Comparison of ENCODE assay signal across 13 cellular contexts in the genomic region with DNA sequence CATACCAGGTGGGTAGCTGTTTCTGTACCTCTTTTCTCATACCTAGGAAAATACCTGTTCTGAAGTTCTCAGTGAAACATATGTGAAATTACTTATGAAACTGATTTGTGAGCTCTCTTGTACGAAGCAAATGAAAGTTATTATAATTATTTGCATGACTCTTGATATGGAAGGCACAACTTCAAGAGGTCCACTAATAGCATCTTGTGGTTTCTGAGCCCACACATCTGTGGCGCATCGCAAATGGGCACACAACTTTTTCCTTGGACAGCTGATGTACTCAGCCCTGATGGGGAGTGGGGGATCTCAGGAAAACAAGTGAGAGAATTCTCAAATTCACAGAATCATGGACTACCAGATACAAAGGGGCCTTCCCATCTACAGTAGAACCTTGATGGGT.
DNase-seq lines count a peak whose midpoint lies in the region; TF ChIP-seq lines count a peak whose summit lies in the region.
"Had no signal": no experiment of that assay in that cellular context is flagged by ENCODE, and none has a peak within 500 bp of the region (broad histone marks: within the 10 kb centered on the region; RNA-seq: fewer than 3 reads in every experiment).

No MANE protein-coding gene starts in this region.

- no peak overlapping the region for H3K23ac ChIP-seq in neuronal stem cell (ENCODE audit: low read depth, low read length, poor library complexity)

- no peaks in the 10 kb centered on the region for H3K9me2 ChIP-seq in DOHH2 (replicated peaks; ENCODE audit: control insufficient read depth, low read length)
- no peaks in the 10 kb centered on the region for H3K9me2 ChIP-seq in OCI-LY7 (ENCODE audit: insufficient read depth, low read length)
- no peaks in the 10 kb centered on the region for H3K9me2 ChIP-seq in hepatocyte (replicated peaks; ENCODE audit: insufficient read depth)

- TF ChIP-seq CTCF in DOHH2 (IDR thresholded peaks at IDR 0.05; ENCODE audit: low read depth, low read length, poor library complexity, severe bottlenecking) (no peak), OCI-LY7 (conservative IDR thresholded peaks at IDR 0.05; ENCODE audit: low read length) (no peak), hepatocyte (IDR thresholded peaks at IDR 0.05; ENCODE audit: poor library complexity) (no peak), adrenal gland (IDR thresholded peaks at IDR 0.05) (no peak)

- intact Hi-C loops in OCI-LY7 (cut with micrococcal nuclease; ENCODE audit: unreplicated experiment): loop anchor here (2.0 kb wide), 1 partner anchor 115 kb away; no protein-coding TSS in a partner anchor
- intact Hi-C loops in adrenal gland (cut with DNase I): no loop called here

- no peak overlapping the region for H3K18ac ChIP-seq in neuronal stem cell (ENCODE audit: low read length)

- CTCF ChIA-PET in OCI-LY7 (lab: Charles Lee; ENCODE audit: unreplicated experiment): no interaction called here

- no peak overlapping the region for H2BK12ac ChIP-seq in neuronal stem cell (ENCODE audit: low read length)

- H3K4me2 ChIP-seq in DOHH2 (ENCODE audit: low read length): peak overlapping the region; percentile 41
- H3K4me2 ChIP-seq in OCI-LY7 (ENCODE audit: low read length): peak overlapping the region; percentile 73
- H3K4me2 ChIP-seq in hepatocyte: peak overlapping the region; percentile 55
- no peak overlapping the region for H3K4me2 ChIP-seq in neuronal stem cell (ENCODE audit: insufficient read depth, low read length, poor library complexity, severe bottlenecking)

- no peak overlapping the region for H2BK15ac ChIP-seq in neuronal stem cell (ENCODE audit: low read length)

- H3K14ac ChIP-seq in neuronal stem cell (ENCODE audit: low read length): no peak overlapping the region

- no peak overlapping the region for H2AK5ac ChIP-seq in neuronal stem cell (ENCODE audit: low read depth, low read length)

- BruUV-seq in OCI-LY7 (replicated peaks; lab: Mats Ljungman, UMichigan): no TSS peak

- TF ChIP-seq POLR2A in adrenal gland (IDR thresholded peaks at IDR 0.05): no peak

- no peaks in the 10 kb centered on the region for H3F3A ChIP-seq in DOHH2 (ENCODE audit: control insufficient read depth, insufficient read depth)

- no peak overlapping the region for H3K4ac ChIP-seq in neuronal stem cell (ENCODE audit: low read length)

- no peak overlapping the region for H3K9ac ChIP-seq in neuronal stem cell (ENCODE audit: low read depth, low read length, poor library complexity)
- H3K9ac ChIP-seq: BLaER1 had no signal

- H3K4me3 ChIP-seq in DOHH2 (ENCODE audit: low read length) (0 out of 2 replicates have a peak overlapping the region, but pooled peaks have one; percentile 8), OCI-LY7 (ENCODE audit: low read depth, low read length, poor library complexity, severe bottlenecking) (peak overlapping the region; percentile 26), hepatocyte (no peak overlapping the region), neuronal stem cell (ENCODE audit: low read length in 2 of 2) (no peak overlapping the region), adrenal gland (no peak overlapping the region)
- H3K4me3 ChIP-seq: BLaER1 had no signal

- no peak overlapping the region for H4K91ac ChIP-seq in neuronal stem cell (ENCODE audit: low read depth, low read length, poor library complexity)

- no peaks in the 10 kb centered on the region for H3K79me1 ChIP-seq in neuronal stem cell (ENCODE audit: low read depth, low read length)

- H3K4me1 ChIP-seq in DOHH2 (ENCODE audit: control insufficient read depth, low read length) (peaks cover 27% of the 10 kb centered on the region), OCI-LY7 (ENCODE audit: insufficient read depth, low read length, poor library complexity, severe bottlenecking) (peaks cover 41% of the 10 kb centered on the region), hepatocyte (ENCODE audit: insufficient read depth) (peaks cover 5% of the 10 kb centered on the region), neuronal stem cell (ENCODE audit: control insufficient read depth in 2 of 2, insufficient read depth in 1 of 2, low read depth in 1 of 2, low read length in 2 of 2) (peaks cover 0 to 7% of the 10 kb centered on the region in 2 donors), adrenal gland (replicated peaks in 1 of 2) (no peaks in the 10 kb centered on the region)

- H2AFZ ChIP-seq in OCI-LY7 (ENCODE audit: low read length): peak overlapping the region; percentile 62
- no peak overlapping the region for H2AFZ ChIP-seq in hepatocyte
- peak overlapping the region; percentile 14 for H2AFZ ChIP-seq in neuronal stem cell (ENCODE audit: low read length)

- H4K20me1 ChIP-seq in DOHH2 (ENCODE audit: control insufficient read depth, insufficient read depth, low read depth, low read length) (no peaks in the 10 kb centered on the region), OCI-LY7 (ENCODE audit: insufficient read depth, low read length) (no peaks in the 10 kb centered on the region), hepatocyte (ENCODE audit: insufficient read depth, poor library complexity, severe bottlenecking) (no peaks in the 10 kb centered on the region)
- H4K20me1 ChIP-seq: BLaER1 had no signal

- POLR2A ChIA-PET in OCI-LY7 (lab: Charles Lee): interaction anchor here (0.6 to 0.7 kb wide), 3 partner anchors 11 to 279 kb away, joined by 3 to 4 read pairs (median 3); no protein-coding TSS in a partner anchor

- 96% methylated on average over 3 of the region's 3 CpGs for WGBS in hepatocyte (ENCODE audit: low lambda C conversion rate, missing lambda C conversion rate)
- no CpG with 5 or more reads among the region's 3 CpGs for WGBS in neuronal stem cell (ENCODE audit: extremely low coverage in 2 of 2, insufficient read length in 2 of 2, insufficient replicate concordance in 1 of 2), 2 donors
- 92 to 100% (median 95%) methylated on average over 3 of the region's 3 CpGs for WGBS in adrenal gland, 4 donors

- H3K27ac ChIP-seq in DOHH2 (ENCODE audit: low read depth, low read length) (no peak overlapping the region), OCI-LY7 (ENCODE audit: low read depth, low read length, poor library complexity, severe bottlenecking) (peak overlapping the region; percentile 51), hepatocyte (no peak overlapping the region), neuronal stem cell (replicated peaks; ENCODE audit: low read length) (no peak overlapping the region), adrenal gland (no peak overlapping the region)
- H3K27ac ChIP-seq: BLaER1, HL-60 had no signal

- no peak overlapping the region for H4K8ac ChIP-seq in neuronal stem cell (ENCODE audit: low read depth, low read length)

- H3K27me3 ChIP-seq in DOHH2 (ENCODE audit: control insufficient read depth, low read length): 0 out of 2 replicates have a peak, but pooled peaks cover 3% of the 10 kb centered on the region
- H3K27me3 ChIP-seq in hepatocyte: no peaks in the 10 kb centered on the region
- H3K27me3 ChIP-seq in neuronal stem cell (ENCODE audit: control insufficient read depth in 3 of 3, insufficient read depth in 3 of 3, low read depth in 1 of 3, low read length in 3 of 3): no peaks in the 10 kb centered on the region
- no peaks in the 10 kb centered on the region for H3K27me3 ChIP-seq in adrenal gland
- H3K27me3 ChIP-seq: BLaER1 had no signal

- H3K9me3 ChIP-seq in DOHH2 (ENCODE audit: control insufficient read depth, insufficient read depth, low read length): no peaks in the 10 kb centered on the region
- H3K9me3 ChIP-seq in OCI-LY7 (ENCODE audit: low read length): no peaks in the 10 kb centered on the region
- no peaks in the 10 kb centered on the region for H3K9me3 ChIP-seq in hepatocyte (ENCODE audit: low read depth)
- H3K9me3 ChIP-seq in neuronal stem cell (replicated peaks in 1 of 2; ENCODE audit: control insufficient read depth in 2 of 2, insufficient read depth in 1 of 2, low read depth in 1 of 2, low read length in 2 of 2): no peaks in the 10 kb centered on the region
- no peaks in the 10 kb centered on the region for H3K9me3 ChIP-seq in adrenal gland (replicated peaks in 1 of 3)

- H3K36me3 ChIP-seq in DOHH2 (ENCODE audit: control insufficient read depth, low read length) (no peaks in the 10 kb centered on the region), OCI-LY7 (ENCODE audit: insufficient read depth, low read length) (no peaks in the 10 kb centered on the region), hepatocyte (replicated peaks; ENCODE audit: insufficient read depth, low read depth) (no peaks in the 10 kb centered on the region), neuronal stem cell (replicated peaks in 1 of 2; ENCODE audit: control insufficient read depth in 2 of 2, insufficient read depth in 2 of 2, low read length in 2 of 2) (no peaks in the 10 kb centered on the region), adrenal gland (replicated peaks in 1 of 2) (no peaks in the 10 kb centered on the region)
- H3K36me3 ChIP-seq: BLaER1 had no signal

- H3K79me2 ChIP-seq in DOHH2 (ENCODE audit: control insufficient read depth, low read length) (no peaks in the 10 kb centered on the region), OCI-LY7 (ENCODE audit: insufficient read depth, low read depth, low read length) (no peaks in the 10 kb centered on the region), hepatocyte (no peaks in the 10 kb centered on the region)

- H2BK120ac ChIP-seq in neuronal stem cell (ENCODE audit: low read depth, low read length): no peak overlapping the region

- DNase-seq in OCI-LY7 (ENCODE audit: low spot score) (peak; percentile 50), hepatocyte (ENCODE audit: low spot score) (no peak), neuronal stem cell (ENCODE audit: low spot score) (no peak), adrenal gland (no peak)
- DNase-seq in central memory CD4-positive, alpha-beta T cell: no peak
- DNase-seq in activated CD4-positive, alpha-beta T cell treated with anti-CD3 and anti-CD28 coated beads, Interleukin-2, amount 50 U/mL, for 4 hours: no peak
- DNase-seq: CD4-positive, alpha-beta T cell; DND-41; Kasumi-1; MV-4-11 had no signal

- H2BK5ac ChIP-seq in neuronal stem cell (ENCODE audit: low read length): no peak overlapping the region

Comparison
In these comparisons a context has a peak if more than half of its experiments do, and no peak if none do; other contexts are left out.
1. H3K4me3 ChIP-seq: peak in DOHH2 (single experiment) and OCI-LY7 (single experiment); none in hepatocyte (single experiment), neuronal stem cell (0 of 2) and adrenal gland (0 of 4).